20 cellular contexts compared by ENCODE assay signal in genomic region chr5:43643750-43644149, GRCh38.
"Had no signal": no experiment of that assay in that cellular context is flagged by ENCODE, and none has a peak within 500 bp of the region (broad histone marks: within the 10 kb centered on the region; RNA-seq: fewer than 3 reads in every experiment).

No MANE protein-coding gene starts in this region.

- H3K9me3 Mint-ChIP-seq: activated B cell treated with CpG ODN at 0.5 μM for 24 hours; activated CD4-positive, alpha-beta memory T cell treated with anti-CD3 and anti-CD28 coated beads, Interleukin-2, amount 10 ng/mL, durations not matched to agents 7 days and 5 days; nephron had no signal

- H3K9me3 ChIP-seq: heart left ventricle, left ventricle myocardium inferior, right atrium auricular region, tibial artery had no signal

- H3K4me1 ChIP-seq: foreskin keratinocyte had no signal

- H3K4me1 Mint-ChIP-seq: activated CD4-positive, alpha-beta memory T cell treated with anti-CD3 and anti-CD28 coated beads, Interleukin-2, amount 10 ng/mL, durations not matched to agents 7 days and 5 days; activated CD8-positive, alpha-beta memory T cell treated with anti-CD3 and anti-CD28 coated beads, Interleukin-2, amount 10 ng/mL, durations not matched to agents 7 days and 5 days had no signal

- DNase-seq: activated B cell treated with CpG ODN at 0.5 μM for 24 hours; activated CD4-positive, alpha-beta memory T cell treated with anti-CD3 and anti-CD28 coated beads, Interleukin-2, amount 10 ng/mL, durations not matched to agents 7 days and 5 days; activated CD4-positive, alpha-beta T cell treated with anti-CD3 and anti-CD28 coated beads for 48 hours; activated CD8-positive, alpha-beta memory T cell treated with anti-CD3 and anti-CD28 coated beads, Interleukin-2, amount 10 ng/mL, durations not matched to agents 7 days and 5 days; amniotic stem cell; foreskin keratinocyte; heart left ventricle; left ventricle myocardium inferior; mammary epithelial cell; midbrain; nucleus accumbens; stimulated activated CD4-positive, alpha-beta T cell treated with anti-CD3 and anti-CD28 coated beads, Interleukin-12 subunit alpha, Interleukin-12 subunit beta, amount 100 ng/mL, for 4 hours; stimulated activated CD4-positive, alpha-beta T cell treated with anti-CD3 and anti-CD28 coated beads, Interleukin-1b, Interleukin-23, amount 100 ng/mL, for 48 hours; stimulated activated CD8-positive, alpha-beta memory T cell treated with anti-CD3 and anti-CD28 coated beads, Interleukin-4, amount 100 ng/mL, for 48 hours; stimulated activated naive CD4-positive, alpha-beta T cell treated with Interleukin-2 at 50 U/mL for 16 hours; tibial artery had no signal

- H3K27ac ChIP-seq: coronary artery, foreskin keratinocyte, heart left ventricle, left ventricle myocardium inferior, right atrium auricular region had no signal

- H3K27me3 ChIP-seq: foreskin keratinocyte, heart left ventricle, right atrium auricular region, tibial artery had no signal

- ATAC-seq: activated CD8-positive, alpha-beta memory T cell treated with anti-CD3 and anti-CD28 coated beads, Interleukin-2, amount 10 ng/mL, durations not matched to agents 7 days and 5 days; foreskin keratinocyte; heart left ventricle had no signal

- H3K4me3 ChIP-seq: coronary artery, heart left ventricle, left ventricle myocardium inferior, right atrium auricular region, tibial artery had no signal

- H3K27me3 Mint-ChIP-seq: activated B cell treated with CpG ODN at 0.5 μM for 24 hours; activated CD4-positive, alpha-beta memory T cell treated with anti-CD3 and anti-CD28 coated beads, Interleukin-2, amount 10 ng/mL, durations not matched to agents 7 days and 5 days; activated CD8-positive, alpha-beta memory T cell treated with anti-CD3 and anti-CD28 coated beads, Interleukin-2, amount 10 ng/mL, durations not matched to agents 7 days and 5 days; activated naive CD8-positive, alpha-beta T cell had no signal

- H3K27ac Mint-ChIP-seq: activated B cell treated with CpG ODN at 0.5 μM for 24 hours; activated CD4-positive, alpha-beta memory T cell treated with anti-CD3 and anti-CD28 coated beads, Interleukin-2, amount 10 ng/mL, durations not matched to agents 7 days and 5 days; activated CD8-positive, alpha-beta memory T cell treated with anti-CD3 and anti-CD28 coated beads, Interleukin-2, amount 10 ng/mL, durations not matched to agents 7 days and 5 days; activated naive CD8-positive, alpha-beta T cell; nephron had no signal

- H3K4me3 Mint-ChIP-seq: activated B cell treated with CpG ODN at 0.5 μM for 24 hours; activated CD4-positive, alpha-beta memory T cell treated with anti-CD3 and anti-CD28 coated beads, Interleukin-2, amount 10 ng/mL, durations not matched to agents 7 days and 5 days; activated CD8-positive, alpha-beta memory T cell treated with anti-CD3 and anti-CD28 coated beads, Interleukin-2, amount 10 ng/mL, durations not matched to agents 7 days and 5 days; activated naive CD8-positive, alpha-beta T cell; nephron had no signal
